ENCODE assay signal across 9 cellular contexts in genomic region chr11:113796663-113797259, GRCh38. TPM values are rescaled to one million over a fixed set of nuclear protein-coding genes. Genes with fewer than 3 reads are reported as not detected.
A peak's percentile ranks its signal among the peaks of the same experiment; 100 is the strongest.
DNase-seq lines count a peak whose midpoint lies in the region; ATAC-seq and TF ChIP-seq lines count a peak whose summit lies in the region.
"Had no signal": no experiment of that assay in that cellular context is flagged by ENCODE, and none has a peak within 500 bp of the region (broad histone marks: within the 10 kb centered on the region; RNA-seq: fewer than 3 reads in every experiment).

No MANE protein-coding gene starts in this region.

- no peaks in the 10 kb centered on the region for H3K36me3 ChIP-seq in brain microvascular endothelial cell (replicated peaks)
- peaks cover 0 to 38% (median 0%) of the 10 kb centered on the region in 3 donors for H3K36me3 ChIP-seq in tibial nerve

- no peaks in the 10 kb centered on the region for H3K4me1 ChIP-seq in tibial nerve

- in situ Hi-C loops in brain microvascular endothelial cell (cut with HindIII; ENCODE audit: low pct_ligation_motif_present, low sequenced_read_pairs), result no loop called here

- peak; percentile 85 for ATAC-seq in HG02938 (IDR thresholded peaks at IDR 0.05; ENCODE audit: unreplicated experiment)

- no peaks in the 10 kb centered on the region for H3K9me3 ChIP-seq in AG04450 (ENCODE audit: control insufficient read depth, insufficient read depth, low read length)
- no peaks in the 10 kb centered on the region for H3K9me3 ChIP-seq in tibial nerve

- TF ChIP-seq CTCF in AG04450 (IDR thresholded peaks at IDR 0.05; ENCODE audit: low read depth, low read length), result peak; percentile 77
- TF ChIP-seq CTCF in GM10248 (IDR thresholded peaks at IDR 0.05; ENCODE audit: control extremely low read depth, extremely low read depth, low read depth, missing control alignments), result peak; percentile 52
- peak; percentile 73 for TF ChIP-seq CTCF in brain microvascular endothelial cell (IDR thresholded peaks at IDR 0.05; ENCODE audit: low read depth, low read length, missing control alignments)
- peak; percentile 51 to 59 (median 52) for TF ChIP-seq CTCF in tibial nerve (IDR thresholded peaks at IDR 0.05)

- DNase-seq in AG04450 (ENCODE audit: low read depth, low spot score) (no peak), GM10248 (ENCODE audit: extremely low spot score) (peak; percentile 55), NCI-H69 (lab: John Stamatoyannopoulos, UW) (peak; percentile 76), brain microvascular endothelial cell (peak; percentile 58), kidney tubule cell (ENCODE audit: low spot score) (peak; percentile 51), tibial nerve (ENCODE audit: low spot score in 2 of 2) (peak in 1 of 2 donors; percentile 49)
- DNase-seq in activated CD4-positive, CD25-positive, alpha-beta regulatory T cell (lab: John Stamatoyannopoulos, UW), result no peak

- CTCF ChIA-PET in AG04450 (lab: Charles Lee) (interaction anchor here (0.6 to 2.8 kb wide), 28 partner anchors 9 to 1232 kb away, joined by 3 to 30 read pairs (median 3); partner anchors contain the start of gene ZW10), GM10248 (lab: Yijun Ruan, JAX) (interaction anchor here (0.5 to 3.5 kb wide), 20 partner anchors 9 to 491 kb away, joined by 3 to 25 read pairs (median 4); partner anchors contain the start of gene ZW10)

- no peak overlapping the region for H3K27ac ChIP-seq in AG04450 (ENCODE audit: low read depth, low read length)
- H3K27ac ChIP-seq in brain microvascular endothelial cell, result no peak overlapping the region
- no peak overlapping the region for H3K27ac ChIP-seq in tibial nerve
- H3K27ac ChIP-seq: epithelial cell of prostate had no signal

- TF ChIP-seq EP300 in tibial nerve (IDR thresholded peaks at IDR 0.05), result no peak

- H3K4me3 ChIP-seq in AG04450 (ENCODE audit: low read depth, low read length), result no peak overlapping the region
- no peak overlapping the region for H3K4me3 ChIP-seq in brain microvascular endothelial cell (ENCODE audit: low read depth, low read length)
- no peak overlapping the region for H3K4me3 ChIP-seq in tibial nerve

- WGBS in tibial nerve, 2 donors, result 70 to 75% methylated on average over 3 of the region's 3 CpGs

- H3K27me3 ChIP-seq in AG04450 (ENCODE audit: control insufficient read depth, insufficient read depth, low read length) (no peaks in the 10 kb centered on the region), brain microvascular endothelial cell (replicated peaks) (no peaks in the 10 kb centered on the region), tibial nerve (no peaks in the 10 kb centered on the region)

- POLR2A ChIA-PET in AG04450 (lab: Yijun Ruan, JAX) (no interaction called here), GM10248 (lab: Yijun Ruan, JAX) (no interaction called here)

- no peak for TF ChIP-seq POLR2A in tibial nerve (IDR thresholded peaks at IDR 0.05)

RNA-seq across cellular contexts. Expression of gene CLDN25, which starts 17.2 kb away (rescaled TPM):
- not detected in 2 replicates for polyA plus RNA-seq in AG04450 (2011; rRNA removed)
- polyA minus RNA-seq in AG04450 (2011; rRNA and poly(A)+ RNA removed), result not detected in 2 replicates
- total RNA-seq in tibial nerve, result not detected

RNA-seq across cellular contexts. Expression of gene ZW10, which starts 23.3 kb away (rescaled TPM):
- 12.5 and 14.9 TPM in 2 replicates for polyA plus RNA-seq in AG04450 (2011; rRNA removed)
- 9.1 and 17.1 TPM in 2 replicates for polyA minus RNA-seq in AG04450 (2011; rRNA and poly(A)+ RNA removed)
- 10 to 100 TPM in 3 of 4 donors, 1 to 10 TPM in 1; 9.8 to 14.2 (median 12.6) TPM for total RNA-seq in tibial nerve

Comparison
In these comparisons a context has a peak if more than half of its experiments do, and no peak if none do; other contexts are left out.
1. DNase-seq: peak in GM10248 (single experiment), NCI-H69 (single experiment), brain microvascular endothelial cell (single experiment) and kidney tubule cell (single experiment); none in AG04450 (single experiment) and activated CD4-positive, CD25-positive, alpha-beta regulatory T cell (0 of 4).
2. Peak in every context shown above with its lines, with median percentiles within 50 percentile points of each other: CTCF ChIP-seq.